ENCODE assay signal across 11 cellular contexts in genomic region chr6:135555550-135555949, GRCh38. TPM values are rescaled to one million over a fixed set of nuclear protein-coding genes. Genes with fewer than 3 reads are reported as not detected.
DNase-seq lines count a peak whose midpoint lies in the region; ATAC-seq and TF ChIP-seq lines count a peak whose summit lies in the region.
"Had no signal": no experiment of that assay in that cellular context is flagged by ENCODE, and none has a peak within 500 bp of the region (broad histone marks: within the 10 kb centered on the region; RNA-seq: fewer than 3 reads in every experiment).

No MANE protein-coding gene starts in this region.

- intact Hi-C loops in upper lobe of right lung (cut with DNase I): no loop called here

- H3K27me3 ChIP-seq in upper lobe of right lung: no peaks in the 10 kb centered on the region

- peak; percentile 14 for DNase-seq in RKO (ENCODE audit: low spot score)
- no peak for DNase-seq in upper lobe of right lung
- DNase-seq in NCI-H69 (lab: John Stamatoyannopoulos, UW): no peak
- DNase-seq in effector CD4-positive, alpha-beta T cell: no peak
- no peak for DNase-seq in NK-92 (lab: John Stamatoyannopoulos, UW; ENCODE audit: unreplicated experiment)
- DNase-seq: hippocampal formation, NCI-H446 treated with DMSO at 0.1 percent for 48 hours had no signal

- H3K4me3 ChIP-seq in upper lobe of right lung: no peak overlapping the region

- peak; percentile 72 for ATAC-seq in GM19035 (IDR thresholded peaks at IDR 0.05; ENCODE audit: unreplicated experiment)
- ATAC-seq in HG02798 (IDR thresholded peaks at IDR 0.05; ENCODE audit: poor library complexity, unreplicated experiment): peak; percentile 62
- peak; percentile 26 for ATAC-seq in upper lobe of right lung
- ATAC-seq: SK-N-SH treated with all-trans-retinoic acid at 6 μM for 48 hours had no signal

- H3K27ac ChIP-seq in upper lobe of right lung: no peak overlapping the region
- H3K27ac ChIP-seq: KMS-11 had no signal

- H3K36me3 ChIP-seq in upper lobe of right lung: no peaks in the 10 kb centered on the region

- no peaks in the 10 kb centered on the region for H3K4me1 ChIP-seq in upper lobe of right lung

- TF ChIP-seq CTCF in upper lobe of right lung (IDR thresholded peaks at IDR 0.05): no peak

- no peaks in the 10 kb centered on the region for H3K9me3 ChIP-seq in upper lobe of right lung

RNA-seq across cellular contexts. Expression of gene AHI1, which starts 58.0 kb away (rescaled TPM):
- total RNA-seq in upper lobe of right lung: 33.4 TPM
